ENCODE assay signal across 17 cellular contexts in the genomic region with DNA sequence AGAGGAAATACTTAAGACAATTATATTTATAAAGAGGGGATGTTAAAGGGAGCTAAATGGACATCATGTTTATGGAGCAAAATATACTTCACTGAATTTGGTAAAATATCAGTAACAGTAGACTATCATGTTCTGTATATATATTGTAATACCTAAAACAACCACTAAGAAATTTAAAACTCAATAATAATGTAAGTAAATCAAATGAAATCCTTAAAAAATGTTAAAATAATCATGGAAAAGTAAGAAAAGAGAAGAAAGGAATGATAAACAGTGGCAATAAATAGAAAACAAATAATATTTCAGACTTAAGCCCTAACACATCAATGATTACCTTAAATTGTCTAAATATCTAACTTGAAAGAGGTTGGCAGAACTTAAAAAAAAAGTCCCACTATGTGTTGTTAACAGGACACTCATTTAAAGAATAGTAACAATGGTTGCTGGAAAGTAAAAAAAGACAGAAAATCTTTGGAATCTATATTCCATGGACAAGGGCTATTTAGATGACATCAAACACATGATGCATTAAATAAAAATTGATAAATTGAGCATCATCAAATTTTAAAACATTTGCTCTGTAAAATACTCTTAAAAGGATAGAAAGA.
A peak's percentile ranks its signal among the peaks of the same experiment; 100 is the strongest.
DNase-seq lines count a peak whose midpoint lies in the region; ATAC-seq and TF ChIP-seq lines count a peak whose summit lies in the region.
"Had no signal": no experiment of that assay in that cellular context is flagged by ENCODE, and none has a peak within 500 bp of the region (broad histone marks: within the 10 kb centered on the region; RNA-seq: fewer than 3 reads in every experiment).

No MANE protein-coding gene starts in this region.

- H3K4me2 ChIP-seq in smooth muscle cell, result no peak overlapping the region

- no peak overlapping the region for H3K27ac Mint-ChIP-seq in glutamatergic neuron (ENCODE audit: unreplicated experiment)
- H3K27ac Mint-ChIP-seq in natural killer cell treated with Interleukin-12 subunit alpha and Interleukin-12 subunit beta and Interleukin-15 and Interleukin-18, amount 100 ng/mL, for 72 hours, result no peak overlapping the region
- H3K27ac Mint-ChIP-seq: IgD-negative memory B cell had no signal

- peaks cover 3% of the 10 kb centered on the region for H3K4me1 Mint-ChIP-seq in glutamatergic neuron (ENCODE audit: low read depth, unreplicated experiment)
- H3K4me1 Mint-ChIP-seq in natural killer cell treated with Interleukin-12 subunit alpha and Interleukin-12 subunit beta and Interleukin-15 and Interleukin-18, amount 100 ng/mL, for 72 hours (ENCODE audit: low read depth in 2 of 2), result no peaks in the 10 kb centered on the region
- H3K4me1 Mint-ChIP-seq: IgD-negative memory B cell had no signal

- no peaks in the 10 kb centered on the region for H3K9me3 Mint-ChIP-seq in glutamatergic neuron (ENCODE audit: unreplicated experiment)
- peaks cover 7% of the 10 kb centered on the region for H3K9me3 Mint-ChIP-seq in natural killer cell treated with Interleukin-12 subunit alpha and Interleukin-12 subunit beta and Interleukin-15 and Interleukin-18, amount 100 ng/mL, for 72 hours

- H3K4me3 Mint-ChIP-seq in glutamatergic neuron (ENCODE audit: unreplicated experiment), result no peak overlapping the region
- no peak overlapping the region for H3K4me3 Mint-ChIP-seq in natural killer cell treated with Interleukin-12 subunit alpha and Interleukin-12 subunit beta and Interleukin-15 and Interleukin-18, amount 100 ng/mL, for 72 hours
- H3K4me3 Mint-ChIP-seq: IgD-negative memory B cell had no signal

- H3K27me3 ChIP-seq in smooth muscle cell (ENCODE audit: low read depth), result no peaks in the 10 kb centered on the region
- no peaks in the 10 kb centered on the region for H3K27me3 ChIP-seq in brain microvascular endothelial cell (replicated peaks)

- no peak for ATAC-seq in left colon
- ATAC-seq in natural killer cell treated with Interleukin-12 subunit alpha and Interleukin-12 subunit beta and Interleukin-15 and Interleukin-18, amount 100 ng/mL, for 72 hours, result no peak

- no peak overlapping the region for H3K4me3 ChIP-seq in smooth muscle cell
- H3K4me3 ChIP-seq in brain microvascular endothelial cell (ENCODE audit: low read depth, low read length), result no peak overlapping the region

- H3K36me3 ChIP-seq in smooth muscle cell (ENCODE audit: low read depth) (no peaks in the 10 kb centered on the region), brain microvascular endothelial cell (replicated peaks) (no peaks in the 10 kb centered on the region)

- DNase-seq in DMS53 (lab: John Stamatoyannopoulos, UW), result peak; percentile 1
- DNase-seq in DMS53 treated with DMSO at 0.1 percent for 48 hours (lab: John Stamatoyannopoulos, UW; ENCODE audit: unreplicated experiment), result no peak
- DNase-seq in OCI-M1 (lab: John Stamatoyannopoulos, UW), result peak; percentile 5
- DNase-seq in glutamatergic neuron, result no peak
- no peak for DNase-seq in smooth muscle cell (lab: John Stamatoyannopoulos, UW; ENCODE audit: unreplicated experiment)
- no peak for DNase-seq in left colon
- DNase-seq in natural killer cell treated with Interleukin-12 subunit alpha and Interleukin-12 subunit beta and Interleukin-15 and Interleukin-18, amount 100 ng/mL, for 72 hours (ENCODE audit: low spot score), result no peak
- no peak for DNase-seq in brain microvascular endothelial cell
- DNase-seq: 8988T, C1 segment of cervical spinal cord, COR-L47, HCEC 1CT, NCI-H1105, NCI-H187, NCI-H2171, NCI-H774 had no signal

- H4K20me1 ChIP-seq in smooth muscle cell (ENCODE audit: low read depth), result no peaks in the 10 kb centered on the region

- H3K36me3 Mint-ChIP-seq in glutamatergic neuron (ENCODE audit: unreplicated experiment), result no peaks in the 10 kb centered on the region
- H3K36me3 Mint-ChIP-seq in natural killer cell treated with Interleukin-12 subunit alpha and Interleukin-12 subunit beta and Interleukin-15 and Interleukin-18, amount 100 ng/mL, for 72 hours, result no peaks in the 10 kb centered on the region
- H3K36me3 Mint-ChIP-seq: IgD-negative memory B cell had no signal

- H3K9me3 ChIP-seq in smooth muscle cell (replicated peaks; ENCODE audit: low read depth), result no peaks in the 10 kb centered on the region

- TF ChIP-seq CTCF in glutamatergic neuron (IDR thresholded peaks at IDR 0.05; ENCODE audit: partially characterized antibody, unreplicated experiment) (peak; percentile 67), smooth muscle cell (IDR thresholded peaks at IDR 0.05; ENCODE audit: borderline replicate concordance, insufficient read depth, poor library complexity, severe bottlenecking) (peak; percentile 18), brain microvascular endothelial cell (IDR thresholded peaks at IDR 0.05; ENCODE audit: low read depth, low read length, missing control alignments) (no peak)

- H3K4me1 ChIP-seq in smooth muscle cell (ENCODE audit: low read depth), result no peaks in the 10 kb centered on the region

- no peaks in the 10 kb centered on the region for H3F3A ChIP-seq in smooth muscle cell (ENCODE audit: low read depth)

- H3K9ac ChIP-seq in smooth muscle cell (ENCODE audit: low read depth), result no peak overlapping the region

- intact Hi-C loops in left colon (cut with DNase I, micrococcal nuclease), result no loop called here

- no peaks in the 10 kb centered on the region for H3K79me2 ChIP-seq in smooth muscle cell (ENCODE audit: low read depth)

- H3K27me3 Mint-ChIP-seq in glutamatergic neuron (ENCODE audit: unreplicated experiment), result peaks cover 2% of the 10 kb centered on the region
- no peaks in the 10 kb centered on the region for H3K27me3 Mint-ChIP-seq in natural killer cell treated with Interleukin-12 subunit alpha and Interleukin-12 subunit beta and Interleukin-15 and Interleukin-18, amount 100 ng/mL, for 72 hours
- H3K27me3 Mint-ChIP-seq: IgD-negative memory B cell had no signal

- H2AFZ ChIP-seq in smooth muscle cell (ENCODE audit: low read depth), result no peak overlapping the region

- in situ Hi-C loops in brain microvascular endothelial cell (cut with HindIII; ENCODE audit: low pct_ligation_motif_present, low sequenced_read_pairs), result no loop called here

- H3K27ac ChIP-seq in smooth muscle cell (ENCODE audit: low read depth) (no peak overlapping the region), brain microvascular endothelial cell (no peak overlapping the region)

Comparison
In these comparisons a context has a peak if more than half of its experiments do, and no peak if none do; other contexts are left out.
1. DNase-seq: peak in DMS53 (single experiment) and OCI-M1 (single experiment); none in DMS53 treated with DMSO at 0.1 percent for 48 hours (single experiment), glutamatergic neuron (single experiment), smooth muscle cell (single experiment), left colon (0 of 2), natural killer cell treated with Interleukin-12 subunit alpha and Interleukin-12 subunit beta and Interleukin-15 and Interleukin-18, amount 100 ng/mL, for 72 hours (single experiment) and brain microvascular endothelial cell (single experiment).